17 cellular contexts compared by ENCODE assay signal in genomic region chr7:139940866-139941265, GRCh38.
DNase-seq lines count a peak whose midpoint lies in the region; ATAC-seq, FAIRE-seq and TF ChIP-seq lines count a peak whose summit lies in the region.
"Had no signal": no experiment of that assay in that cellular context is flagged by ENCODE, and none has a peak within 500 bp of the region (broad histone marks: within the 10 kb centered on the region; RNA-seq: fewer than 3 reads in every experiment).

No MANE protein-coding gene starts in this region.

- TF ChIP-seq CTCF in pancreas (IDR thresholded peaks at IDR 0.05) (no peak), GM13976 (IDR thresholded peaks at IDR 0.05; ENCODE audit: borderline replicate concordance, control extremely low read depth, extremely low read depth, insufficient read depth, missing control alignments) (no peak)

- H3K9me3 ChIP-seq in adipocyte (ENCODE audit: control insufficient read depth, low read length) (peaks cover 10% of the 10 kb centered on the region), pancreas (no peaks in the 10 kb centered on the region)
- H3K9me3 ChIP-seq: Caco-2 had no signal

- H3K36me3 ChIP-seq in adipocyte (ENCODE audit: control insufficient read depth, insufficient read depth, low read length, severe bottlenecking) (no peaks in the 10 kb centered on the region), pancreas (no peaks in the 10 kb centered on the region)

- intact Hi-C loops in pancreas (cut with DNase I) = no loop called here

- no peak for FAIRE-seq in pancreas (lab: Jason Lieb, UNC)
- FAIRE-seq: A549, HepG2, RCC 7860 had no signal

- H3K4me3 ChIP-seq in adipocyte (ENCODE audit: low read length) (no peak overlapping the region), pancreas (no peak overlapping the region)
- H3K4me3 ChIP-seq: A549 had no signal

- H3K27ac ChIP-seq in pancreas = no peak overlapping the region
- H3K27ac ChIP-seq: A549 had no signal

- H3K27me3 ChIP-seq in adipocyte (replicated peaks; ENCODE audit: control insufficient read depth, insufficient read depth, low read length) (peaks cover 16% of the 10 kb centered on the region), pancreas (no peaks in the 10 kb centered on the region)

- 70 to 71% methylated on average over 2 of the region's 2 CpGs for WGBS in pancreas, 2 donors

- DNase-seq in activated CD4-positive, alpha-beta T cell treated with anti-CD3 and anti-CD28 coated beads for 48 hours = peak; percentile 20
- no peak for DNase-seq in activated CD4-positive, alpha-beta T cell treated with anti-CD3 and anti-CD28 coated beads, Interleukin-2, amount 50 U/mL, for 1 hour
- DNase-seq in stimulated activated CD4-positive, alpha-beta T cell treated with anti-CD3 and anti-CD28 coated beads, Interleukin-1b, Interleukin-23, amount 100 ng/mL, for 48 hours = peak; percentile 9
- no peak for DNase-seq in stimulated activated CD4-positive, alpha-beta T cell treated with anti-CD3 and anti-CD28 coated beads, Interleukin-2, amount 100 ng/mL, for 48 hours
- DNase-seq in adipocyte (ENCODE audit: low read depth) = peak; percentile 7
- DNase-seq in pancreas = no peak
- DNase-seq in GM13976 (ENCODE audit: low spot score) = no peak
- DNase-seq: Caco-2, H9, Karpas-422, NCI-H1436, NCI-H2029 treated with DMSO at 0.1 percent for 48 hours, NCI-H510A treated with DMSO at 0.1 percent for 48 hours had no signal

- no peak overlapping the region for H3K9ac ChIP-seq in adipocyte (ENCODE audit: low read length)

- H3K4me1 ChIP-seq in adipocyte (ENCODE audit: control insufficient read depth, insufficient read depth, low read length) = peaks cover 5% of the 10 kb centered on the region
- H3K4me1 ChIP-seq in pancreas = no peaks in the 10 kb centered on the region
- H3K4me1 ChIP-seq: Caco-2 had no signal

- in situ Hi-C loops in GM13976 (cut with MboI; ENCODE audit: low sequenced_read_pairs, unreplicated experiment) = no loop called here

- ATAC-seq in pancreas = no peak
- no peak for ATAC-seq in GM21737 (IDR thresholded peaks at IDR 0.05; ENCODE audit: unreplicated experiment)
- ATAC-seq: A549, HepG2 had no signal

Comparison
In these comparisons a context has a peak if more than half of its experiments do, and no peak if none do; other contexts are left out.
1. DNase-seq: peak in activated CD4-positive, alpha-beta T cell treated with anti-CD3 and anti-CD28 coated beads for 48 hours (single experiment), stimulated activated CD4-positive, alpha-beta T cell treated with anti-CD3 and anti-CD28 coated beads, Interleukin-1b, Interleukin-23, amount 100 ng/mL, for 48 hours (single experiment) and adipocyte (single experiment); none in activated CD4-positive, alpha-beta T cell treated with anti-CD3 and anti-CD28 coated beads, Interleukin-2, amount 50 U/mL, for 1 hour (single experiment), stimulated activated CD4-positive, alpha-beta T cell treated with anti-CD3 and anti-CD28 coated beads, Interleukin-2, amount 100 ng/mL, for 48 hours (0 of 2), pancreas (0 of 6) and GM13976 (single experiment).